In genomic region chr10:117543999-117544728, GRCh38 we compare ENCODE assay signal across 10 cellular contexts. TPM values are rescaled to one million over a fixed set of nuclear protein-coding genes. Genes with fewer than 3 reads are reported as not detected.
DNase-seq lines count a peak whose midpoint lies in the region; ATAC-seq and TF ChIP-seq lines count a peak whose summit lies in the region.
"Had no signal": no experiment of that assay in that cellular context is flagged by ENCODE, and none has a peak within 500 bp of the region (broad histone marks: within the 10 kb centered on the region; RNA-seq: fewer than 3 reads in every experiment).

No MANE protein-coding gene starts in this region.

- ATAC-seq in T-cell (replicated peaks in 1 of 4): no peak
- ATAC-seq in HG02642 (IDR thresholded peaks at IDR 0.05; ENCODE audit: poor library complexity, unreplicated experiment): no peak

- H3K36me3 ChIP-seq in rectal smooth muscle tissue (ENCODE audit: control insufficient read depth, insufficient read depth, low read length): no peaks in the 10 kb centered on the region

- H3K36me3 Mint-ChIP-seq in T-cell: no peaks in the 10 kb centered on the region
- no peaks in the 10 kb centered on the region for H3K36me3 Mint-ChIP-seq in HFFc6 (ENCODE audit: low read depth)

- H3K4me1 ChIP-seq in rectal smooth muscle tissue (ENCODE audit: control insufficient read depth, insufficient read depth, low read length): no peaks in the 10 kb centered on the region

- POLR2A ChIA-PET in T-cell (lab: Charles Lee): no interaction called here

- H3K27ac Mint-ChIP-seq in T-cell (no peak overlapping the region), HFFc6 (no peak overlapping the region)

- peaks cover 36 to 44% (median 41%) of the 10 kb centered on the region in 3 donors for H3K4me1 Mint-ChIP-seq in T-cell
- peaks cover 7% of the 10 kb centered on the region; the same call in 1 of the 2 replicates for H3K4me1 Mint-ChIP-seq in HFFc6 (ENCODE audit: low read depth)

- H3K27me3 ChIP-seq in rectal smooth muscle tissue (ENCODE audit: control insufficient read depth, insufficient read depth, low read length): peaks cover 74% of the 10 kb centered on the region

- peak overlapping the region; percentile 54 to 68 (median 57) for H3K4me3 Mint-ChIP-seq in T-cell
- no peak overlapping the region for H3K4me3 Mint-ChIP-seq in HFFc6

- no peak overlapping the region for H3K9ac ChIP-seq in rectal smooth muscle tissue (ENCODE audit: low read length)

- peak; percentile 22 for DNase-seq in DMS114 treated with DMSO at 0.1 percent for 48 hours (lab: John Stamatoyannopoulos, UW; ENCODE audit: unreplicated experiment)
- DNase-seq in T-cell: no peak
- DNase-seq in fibroblast of pulmonary artery (ENCODE audit: low read depth): no peak
- DNase-seq in HFFc6: no peak
- no peak for DNase-seq in activated effector memory CD4-positive, alpha-beta T cell treated with Interleukin-2 at 50 U/mL for 16 hours
- no peak for DNase-seq in SW 1271 (lab: John Stamatoyannopoulos, UW)
- DNase-seq: NCI-H510A had no signal

- H3K4me3 ChIP-seq in fibroblast of pulmonary artery (replicated peaks; ENCODE audit: low read depth, low read length) (peak overlapping the region; percentile 55), rectal smooth muscle tissue (ENCODE audit: low read length) (peak overlapping the region; percentile 40)
- H3K4me3 ChIP-seq: lung had no signal

- CTCF ChIA-PET in T-cell (lab: Charles Lee): no interaction called here

- H3K27me3 Mint-ChIP-seq in T-cell (peaks cover 54 to 81% of the 10 kb centered on the region in 2 donors), HFFc6 (ENCODE audit: insufficient read depth) (peaks cover 61% of the 10 kb centered on the region)

- TF ChIP-seq CTCF in fibroblast of pulmonary artery (IDR thresholded peaks at IDR 0.05; ENCODE audit: low read length, missing control alignments) (no peak), HFFc6 (IDR thresholded peaks at IDR 0.05) (no peak)

- H3K27ac ChIP-seq in rectal smooth muscle tissue (ENCODE audit: low read depth, low read length): no peak overlapping the region

- H3K9me3 Mint-ChIP-seq in T-cell (no peaks in the 10 kb centered on the region), HFFc6 (no peaks in the 10 kb centered on the region)

RNA-seq across cellular contexts. Expression of gene EMX2, which starts 1.6 kb away (rescaled TPM):
- total RNA-seq in T-cell: not detected
- total RNA-seq in HFFc6 (2021; fragmentation: NEBNext Ultra II Directional; extraction: Animal tissue kit (Norgen Biotek cat#: 25700)): not detected
